In genomic region chr6:31626952-31627351, GRCh38 we compare ENCODE assay signal across 22 cellular contexts. TPM values are rescaled to one million over a fixed set of nuclear protein-coding genes. Genes with fewer than 3 reads are reported as not detected.
A peak's percentile ranks its signal among the peaks of the same experiment; 100 is the strongest.
DNase-seq lines count a peak whose midpoint lies in the region; ATAC-seq and TF ChIP-seq lines count a peak whose summit lies in the region.
"Had no signal": no experiment of that assay in that cellular context is flagged by ENCODE, and none has a peak within 500 bp of the region (broad histone marks: within the 10 kb centered on the region; RNA-seq: fewer than 3 reads in every experiment).

No MANE protein-coding gene starts in this region.

- H3K4me1 Mint-ChIP-seq in activated naive CD8-positive, alpha-beta T cell (ENCODE audit: low read depth) = peaks cover 12% of the 10 kb centered on the region
- peaks cover 19% of the 10 kb centered on the region for H3K4me1 Mint-ChIP-seq in activated naive CD8-positive, alpha-beta T cell treated with anti-CD3 and anti-CD28 coated beads, Interleukin-2, amount 50 U/mL, for 24 hours
- peaks cover 22% of the 10 kb centered on the region for H3K4me1 Mint-ChIP-seq in central memory CD8-positive, alpha-beta T cell
- peaks cover 29% of the 10 kb centered on the region for H3K4me1 Mint-ChIP-seq in stimulated activated effector memory CD8-positive, alpha-beta T cell treated with anti-CD3 and anti-CD28 coated beads, Interleukin-12 subunit alpha, Interleukin-12 subunit beta, amount 100 ng/mL, for 72 hours

- no peak overlapping the region for H2AFZ ChIP-seq in Loucy (ENCODE audit: low read length)

- no peaks in the 10 kb centered on the region for H3K27me3 Mint-ChIP-seq in activated naive CD8-positive, alpha-beta T cell
- no peaks in the 10 kb centered on the region for H3K27me3 Mint-ChIP-seq in activated naive CD8-positive, alpha-beta T cell treated with anti-CD3 and anti-CD28 coated beads, Interleukin-2, amount 50 U/mL, for 24 hours
- H3K27me3 Mint-ChIP-seq in central memory CD8-positive, alpha-beta T cell = no peaks in the 10 kb centered on the region

- DNase-seq in activated naive CD8-positive, alpha-beta T cell treated with anti-CD3 and anti-CD28 coated beads, Interleukin-2, amount 50 U/mL, for 24 hours = no peak
- no peak for DNase-seq in central memory CD8-positive, alpha-beta T cell (ENCODE audit: low spot score in 2 of 2)
- no peak for DNase-seq in stimulated activated effector memory CD8-positive, alpha-beta T cell treated with anti-CD3 and anti-CD28 coated beads, Interleukin-12 subunit alpha, Interleukin-12 subunit beta, amount 100 ng/mL, for 72 hours (ENCODE audit: low spot score in 2 of 2)
- DNase-seq in NCI-H1092 treated with DMSO at 0.1 percent for 48 hours (lab: John Stamatoyannopoulos, UW) (no peak), HAP-1 (ENCODE audit: low spot score in 2 of 2) (no peak), esophagus squamous epithelium (lab: John Stamatoyannopoulos, UW) (no peak)
- DNase-seq: C1 segment of cervical spinal cord, DND-41, HFFc6, MG63, NCI-H1048, NCI-H1436 treated with DMSO at 0.1 percent for 48 hours, NCI-H2029, NCI-H345, NCI-H524 treated with DMSO at 0.1 percent for 48 hours had no signal

- peaks cover 99% of the 10 kb centered on the region for H3K79me2 ChIP-seq in Loucy (ENCODE audit: insufficient read depth, low read length)

- no peak overlapping the region for H3K9ac ChIP-seq in Loucy (ENCODE audit: low read depth, low read length, poor library complexity, severe bottlenecking)

- peaks cover 91% of the 10 kb centered on the region for H3K36me3 ChIP-seq in Loucy (ENCODE audit: insufficient read depth, low read length)
- peaks cover 99% of the 10 kb centered on the region for H3K36me3 ChIP-seq in HAP-1 (replicated peaks)
- peaks cover 74 to 88% (median 77%) of the 10 kb centered on the region in 3 donors for H3K36me3 ChIP-seq in esophagus squamous epithelium

- no peaks in the 10 kb centered on the region for H3F3A ChIP-seq in Loucy (ENCODE audit: low read depth)

- H3K9me3 Mint-ChIP-seq in activated naive CD8-positive, alpha-beta T cell (ENCODE audit: low read depth) = no peaks in the 10 kb centered on the region
- H3K9me3 Mint-ChIP-seq in activated naive CD8-positive, alpha-beta T cell treated with anti-CD3 and anti-CD28 coated beads, Interleukin-2, amount 50 U/mL, for 24 hours = no peaks in the 10 kb centered on the region
- H3K9me3 Mint-ChIP-seq in central memory CD8-positive, alpha-beta T cell = no peaks in the 10 kb centered on the region
- H3K9me3 Mint-ChIP-seq in stimulated activated effector memory CD8-positive, alpha-beta T cell treated with anti-CD3 and anti-CD28 coated beads, Interleukin-12 subunit alpha, Interleukin-12 subunit beta, amount 100 ng/mL, for 72 hours = no peaks in the 10 kb centered on the region
- H3K9me3 Mint-ChIP-seq: HFFc6 had no signal

- H3K4me2 ChIP-seq in Loucy (ENCODE audit: low read depth, low read length, poor library complexity, severe bottlenecking) = peak overlapping the region; percentile 18

- TF ChIP-seq CTCF in Loucy (conservative IDR thresholded peaks at IDR 0.05; ENCODE audit: low read length) = no peak
- TF ChIP-seq CTCF in esophagus squamous epithelium (IDR thresholded peaks at IDR 0.05) = no peak

- no peak overlapping the region for H3K4me3 ChIP-seq in Loucy (ENCODE audit: low read length, poor library complexity, severe bottlenecking)
- H3K4me3 ChIP-seq in HAP-1 = no peak overlapping the region
- H3K4me3 ChIP-seq in esophagus squamous epithelium = no peak overlapping the region
- H3K4me3 ChIP-seq: MG63, SJSA1 had no signal

- H3K4me3 Mint-ChIP-seq in activated naive CD8-positive, alpha-beta T cell = no peak overlapping the region
- no peak overlapping the region for H3K4me3 Mint-ChIP-seq in activated naive CD8-positive, alpha-beta T cell treated with anti-CD3 and anti-CD28 coated beads, Interleukin-2, amount 50 U/mL, for 24 hours
- H3K4me3 Mint-ChIP-seq in central memory CD8-positive, alpha-beta T cell = no peak overlapping the region
- no peak overlapping the region for H3K4me3 Mint-ChIP-seq in stimulated activated effector memory CD8-positive, alpha-beta T cell treated with anti-CD3 and anti-CD28 coated beads, Interleukin-12 subunit alpha, Interleukin-12 subunit beta, amount 100 ng/mL, for 72 hours
- H3K4me3 Mint-ChIP-seq: HFFc6 had no signal

- H3K9me3 ChIP-seq in Loucy (ENCODE audit: insufficient read depth, low read depth, low read length) (no peaks in the 10 kb centered on the region), HAP-1 (no peaks in the 10 kb centered on the region), esophagus squamous epithelium (no peaks in the 10 kb centered on the region)
- H3K9me3 ChIP-seq: MG63, SJSA1 had no signal

- no peak overlapping the region for H3K27ac ChIP-seq in esophagus squamous epithelium
- H3K27ac ChIP-seq: HL-60, SJSA1 had no signal

- H3K27me3 ChIP-seq in Loucy (ENCODE audit: insufficient read depth, low read length, poor library complexity, severe bottlenecking) (no peaks in the 10 kb centered on the region), HAP-1 (ENCODE audit: low read depth) (no peaks in the 10 kb centered on the region), esophagus squamous epithelium (no peaks in the 10 kb centered on the region)
- H3K27me3 ChIP-seq: MG63, SJSA1 had no signal

- peak overlapping the region; percentile 54 for H3K27ac Mint-ChIP-seq in activated naive CD8-positive, alpha-beta T cell
- no peak overlapping the region for H3K27ac Mint-ChIP-seq in activated naive CD8-positive, alpha-beta T cell treated with anti-CD3 and anti-CD28 coated beads, Interleukin-2, amount 50 U/mL, for 24 hours
- H3K27ac Mint-ChIP-seq in central memory CD8-positive, alpha-beta T cell (ENCODE audit: low read depth) = peak overlapping the region; percentile 33
- H3K27ac Mint-ChIP-seq in stimulated activated effector memory CD8-positive, alpha-beta T cell treated with anti-CD3 and anti-CD28 coated beads, Interleukin-12 subunit alpha, Interleukin-12 subunit beta, amount 100 ng/mL, for 72 hours = peak overlapping the region; percentile 82

- no peak for ATAC-seq in activated naive CD8-positive, alpha-beta T cell treated with anti-CD3 and anti-CD28 coated beads, Interleukin-2, amount 50 U/mL, for 24 hours
- no peak for ATAC-seq in central memory CD8-positive, alpha-beta T cell (replicated peaks; ENCODE audit: extremely low read depth, poor library complexity, severe bottlenecking)
- no peak for ATAC-seq in stimulated activated effector memory CD8-positive, alpha-beta T cell treated with anti-CD3 and anti-CD28 coated beads, Interleukin-12 subunit alpha, Interleukin-12 subunit beta, amount 100 ng/mL, for 72 hours
- ATAC-seq: Panc1 had no signal

- H3K36me3 Mint-ChIP-seq in activated naive CD8-positive, alpha-beta T cell = peaks cover 5% of the 10 kb centered on the region
- peaks cover 79% of the 10 kb centered on the region for H3K36me3 Mint-ChIP-seq in activated naive CD8-positive, alpha-beta T cell treated with anti-CD3 and anti-CD28 coated beads, Interleukin-2, amount 50 U/mL, for 24 hours (ENCODE audit: low read depth)
- peaks cover 77% of the 10 kb centered on the region for H3K36me3 Mint-ChIP-seq in central memory CD8-positive, alpha-beta T cell (ENCODE audit: insufficient read depth)
- peaks cover 100% of the 10 kb centered on the region for H3K36me3 Mint-ChIP-seq in stimulated activated effector memory CD8-positive, alpha-beta T cell treated with anti-CD3 and anti-CD28 coated beads, Interleukin-12 subunit alpha, Interleukin-12 subunit beta, amount 100 ng/mL, for 72 hours

- in situ Hi-C loops in HAP-1 (cut with MboI; ENCODE audit: low sequenced_read_pairs) = loop anchor here (25.0 kb wide), 1 partner anchor 1040 kb away; no protein-coding TSS in a partner anchor

- H3K4me1 ChIP-seq in Loucy (ENCODE audit: insufficient read depth, low read length, poor library complexity, severe bottlenecking) (peaks cover 32% of the 10 kb centered on the region), HAP-1 (peaks cover 8% of the 10 kb centered on the region), esophagus squamous epithelium (peaks cover 6 to 20% (median 10%) of the 10 kb centered on the region in 3 donors)

- peaks cover 95% of the 10 kb centered on the region for H4K20me1 ChIP-seq in Loucy (ENCODE audit: insufficient read depth, low read length, poor library complexity, severe bottlenecking)

- WGBS in esophagus squamous epithelium, 2 donors = 93 to 95% methylated on average over 3 to 6 of the region's 10 CpGs

- H3K9me2 ChIP-seq in Loucy (replicated peaks; ENCODE audit: low read depth, low read length) = no peaks in the 10 kb centered on the region

- intact Hi-C loops in esophagus squamous epithelium (cut with DNase I) = no loop called here

- no peak for TF ChIP-seq POLR2A in esophagus squamous epithelium (IDR thresholded peaks at IDR 0.05)

RNA-seq across cellular contexts. Expression of gene PRRC2A, which starts 6.4 kb away (rescaled TPM):
- 10 to 100 TPM; 42.8 to 84.9 (median 67.7) TPM for total RNA-seq in esophagus squamous epithelium

RNA-seq across cellular contexts. Expression of gene AIF1, which starts 11.9 kb away (rescaled TPM):
- total RNA-seq in esophagus squamous epithelium = 10 to 100 TPM in 2 of 4 donors, 1 to 10 TPM in 2; 2.4 to 30.7 (median 15.1) TPM
- total RNA-seq: H4, HFFc6, HT1080, SJSA1 had no signal

RNA-seq across cellular contexts. Expression of gene BAG6, which starts 25.5 kb away (rescaled TPM):
- 100 to 1,000 TPM; 129 to 217 (median 163) TPM for total RNA-seq in esophagus squamous epithelium

RNA-seq across cellular contexts. Expression of gene APOM, which starts 28.7 kb away (rescaled TPM):
- 1 to 10 TPM in 2 of 4 donors, under 1 TPM in 2; 0.67 to 2.1 (median 1.1) TPM for total RNA-seq in esophagus squamous epithelium

RNA-seq across cellular contexts. Expression of gene C6orf47, which starts 33.6 kb away (rescaled TPM):
- total RNA-seq in esophagus squamous epithelium = 10 to 100 TPM; 28.8 to 34.4 (median 31.7) TPM
